In the genomic region with DNA sequence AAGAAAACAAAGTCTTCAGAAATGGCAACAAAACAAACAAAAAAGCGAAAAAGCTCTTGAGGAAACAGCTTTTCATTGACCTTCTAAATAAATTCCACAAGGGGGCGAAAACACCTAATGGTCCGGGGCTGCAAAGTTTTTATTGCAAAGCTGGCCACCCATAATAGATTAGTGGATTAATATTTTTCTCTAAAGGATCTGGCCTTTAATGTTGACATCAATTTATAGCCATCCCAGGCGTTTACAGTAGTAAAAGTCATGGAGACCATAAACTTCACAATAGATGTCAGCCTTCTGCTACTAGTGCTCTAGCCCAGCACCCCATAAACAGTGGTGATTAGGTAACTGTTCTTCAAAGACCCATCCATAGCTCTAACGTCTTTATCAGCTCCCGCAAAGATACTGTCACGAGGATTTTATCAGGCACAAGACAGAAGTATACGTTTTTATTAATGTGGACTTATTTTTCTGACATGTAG, we compare ENCODE assay signal across 1 cellular context.
A peak's percentile ranks its signal among the peaks of the same experiment; 100 is the strongest.
TF ChIP-seq lines count a peak whose summit lies in the region.

No MANE protein-coding gene starts in this region.

TF ChIP-seq in HCT116, 20 proteins besides CTCF, POLR2A, EP300 and RAD21 (continued from another document):
- 0 out of 2 replicates have a peak, but pooled peaks have one; percentile 32 for TF ChIP-seq CBX3 (IDR thresholded peaks at IDR 0.05; ENCODE audit: low read depth)
